In the genomic region with DNA sequence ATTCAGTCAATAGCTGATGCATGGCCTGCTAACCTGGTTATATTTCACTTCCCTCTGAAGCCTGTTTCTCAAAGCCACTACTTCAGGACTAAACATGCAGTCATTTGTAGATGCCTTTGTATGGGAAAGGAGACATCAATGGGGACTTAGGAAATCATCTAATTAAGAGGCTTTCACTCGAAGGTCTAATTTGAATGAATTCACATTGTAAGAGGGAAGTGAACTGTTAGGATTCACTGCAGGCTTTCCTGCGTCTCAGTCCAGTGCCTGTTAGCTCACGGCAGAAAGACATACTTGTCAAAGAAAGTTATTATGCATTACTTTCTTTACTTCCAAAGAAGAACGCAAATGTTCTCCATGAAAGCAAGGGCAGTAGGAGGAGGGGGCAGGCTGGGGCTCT, we compare ENCODE assay signal across 28 cellular contexts.
"Had no signal": no experiment of that assay in that cellular context is flagged by ENCODE, and none has a peak within 500 bp of the region (broad histone marks: within the 10 kb centered on the region; RNA-seq: fewer than 3 reads in every experiment).

No MANE protein-coding gene starts in this region.

- H3K4me3 Mint-ChIP-seq: dendritic cell treated with granulocyte-macrophage colony-stimulating factor and Interleukin-4, amounts not matched to agents 40 ng/mL and 50 ng/mL, for 4 days; effector memory CD8-positive, alpha-beta T cell; endodermal cell; mesothelial cell of epicardium; naive B cell had no signal

- DNase-seq: colonic mucosa; cortex of kidney; effector CD8-positive, alpha-beta T cell; effector memory CD8-positive, alpha-beta T cell; erythroblast; esophagus squamous epithelium; foreskin fibroblast; foreskin melanocyte; gastrocnemius medialis; glutamatergic neuron; head of caudate nucleus; heart right ventricle; hippocampal formation; left cardiac atrium; left lung; left ventricle myocardium superior; lower lobe of right lung; mesenchymal stem cell; mucosa of descending colon; naive B cell had no signal

- H3K36me3 Mint-ChIP-seq: mesothelial cell of epicardium, naive B cell had no signal

- H3K27ac ChIP-seq: colonic mucosa, epithelial cell of prostate, esophagus squamous epithelium, gastrocnemius medialis, heart right ventricle, left lung, lower lobe of right lung had no signal

- H3K4me1 Mint-ChIP-seq: mesothelial cell of epicardium, naive B cell had no signal

- H3K36me3 ChIP-seq: colonic mucosa, esophagus squamous epithelium, gastrocnemius medialis, heart right ventricle, left lung, lower lobe of right lung had no signal

- H3K4me1 ChIP-seq: colonic mucosa, esophagus squamous epithelium, gastrocnemius medialis, heart right ventricle, left lung, lower lobe of right lung had no signal

- ATAC-seq: effector memory CD8-positive, alpha-beta T cell; esophagus mucosa; gastrocnemius medialis; heart right ventricle; left cardiac atrium; left lung; left ventricle myocardium superior; lower lobe of right lung; mucosa of descending colon had no signal

- H3K9me3 ChIP-seq: colonic mucosa, esophagus squamous epithelium, gastrocnemius medialis, heart right ventricle, left lung, lower lobe of right lung, mucosa of descending colon had no signal

- H3K27me3 ChIP-seq: colonic mucosa, esophagus squamous epithelium, gastrocnemius medialis, left lung had no signal

- FAIRE-seq: endometrium, islet of Langerhans, keratinocyte had no signal

- H3K27me3 Mint-ChIP-seq: dendritic cell treated with granulocyte-macrophage colony-stimulating factor and Interleukin-4, amounts not matched to agents 40 ng/mL and 50 ng/mL, for 4 days had no signal

- H3K27ac Mint-ChIP-seq: dendritic cell treated with granulocyte-macrophage colony-stimulating factor and Interleukin-4, amounts not matched to agents 40 ng/mL and 50 ng/mL, for 4 days; effector memory CD8-positive, alpha-beta T cell; endodermal cell; mesothelial cell of epicardium had no signal

- H3K4me3 ChIP-seq: colonic mucosa, esophagus squamous epithelium, gastrocnemius medialis, heart right ventricle, left lung, lower lobe of right lung, mucosa of descending colon had no signal

- H3K9me3 Mint-ChIP-seq: dendritic cell treated with granulocyte-macrophage colony-stimulating factor and Interleukin-4, amounts not matched to agents 40 ng/mL and 50 ng/mL, for 4 days; effector memory CD8-positive, alpha-beta T cell; endodermal cell; mesothelial cell of epicardium had no signal
